Comparison of ENCODE assay signal across 9 cellular contexts in the genomic region with DNA sequence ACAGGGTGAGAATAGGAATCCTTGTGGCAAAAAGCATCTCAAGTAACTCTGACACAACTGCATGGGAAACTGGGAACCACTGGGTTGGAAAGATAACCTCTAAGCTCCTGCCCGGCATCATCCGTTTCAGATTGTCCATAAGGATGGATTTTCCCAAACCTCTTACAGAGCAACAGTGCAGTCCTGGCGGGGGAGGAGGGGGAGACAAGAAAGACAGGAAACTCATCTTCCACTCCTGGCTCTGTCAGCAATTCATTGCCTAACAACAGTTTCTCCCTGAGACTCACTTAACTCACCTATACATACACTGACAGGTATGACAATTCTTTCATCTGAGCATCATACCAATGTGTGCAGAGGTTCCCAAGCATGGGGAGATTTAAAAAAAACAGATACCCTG.
"Had no signal": no experiment of that assay in that cellular context is flagged by ENCODE, and none has a peak within 500 bp of the region (broad histone marks: within the 10 kb centered on the region; RNA-seq: fewer than 3 reads in every experiment).

No MANE protein-coding gene starts in this region.

- H3K36me3 ChIP-seq: HAP-1 had no signal

- H3K4me3 ChIP-seq: GM23248, HAP-1 had no signal

- DNase-seq: GM23248, GOT3, H7, HFFc6 had no signal

- H3K27ac Mint-ChIP-seq: HFFc6, IgD-negative memory B cell had no signal

- H3K27ac ChIP-seq: GM23248, HL-60 had no signal

- H3K4me1 ChIP-seq: HAP-1 had no signal

- H3K9me3 Mint-ChIP-seq: HFFc6, IgD-negative memory B cell had no signal

- H3K9ac ChIP-seq: GM23248 had no signal

- H3K4me3 Mint-ChIP-seq: HFFc6, IgD-negative memory B cell had no signal

- H3K9me3 ChIP-seq: HAP-1 had no signal

- FAIRE-seq: HepG2 had no signal

- ATAC-seq: HCT116, HepG2 had no signal

- H2AFZ ChIP-seq: GM23248 had no signal
